ENCODE assay signal across 8 cellular contexts in genomic region chr7:5694221-5694754, GRCh38.
DNase-seq lines count a peak whose midpoint lies in the region; ATAC-seq and TF ChIP-seq lines count a peak whose summit lies in the region.

No MANE protein-coding gene starts in this region.

- H3K4me3 ChIP-seq in GM23248 = peak overlapping the region; percentile 63
- peak overlapping the region; percentile 52 for H3K4me3 ChIP-seq in left ventricle myocardium inferior

- H3F3A ChIP-seq in GM23248 (ENCODE audit: insufficient read depth) = peaks cover 65% of the 10 kb centered on the region

- peak overlapping the region; percentile 93 for H3K4me2 ChIP-seq in GM23248 (ENCODE audit: unreplicated experiment)

- H3K27ac ChIP-seq in GM23248 (peak overlapping the region; percentile 99), left ventricle myocardium inferior (replicated peaks) (peak overlapping the region; percentile 92)

- H3K4me1 ChIP-seq in GM23248 (ENCODE audit: insufficient read depth) (peaks cover 70% of the 10 kb centered on the region), left ventricle myocardium inferior (peaks cover 99% of the 10 kb centered on the region)

- no peaks in the 10 kb centered on the region for H3K9me2 ChIP-seq in GM23248 (ENCODE audit: insufficient read depth)

- DNase-seq in GM23248 (peak; percentile 94), left ventricle myocardium inferior (no peak), NOMO-1 (lab: John Stamatoyannopoulos, UW; ENCODE audit: unreplicated experiment in 2 of 2) (no peak), DMS79 (lab: John Stamatoyannopoulos, UW) (no peak), NCI-H1694 (lab: John Stamatoyannopoulos, UW) (no peak)
- no peak for DNase-seq in stimulated activated naive CD8-positive, alpha-beta T cell treated with anti-CD3 and anti-CD28 coated beads, Interleukin-15, amount 100 ng/mL, for 72 hours

- no peak for TF ChIP-seq CTCF in left ventricle myocardium inferior (IDR thresholded peaks at IDR 0.05; ENCODE audit: borderline replicate concordance)

- H3K79me2 ChIP-seq in GM23248 (ENCODE audit: insufficient read depth) = peaks cover 49% of the 10 kb centered on the region

- H3K36me3 ChIP-seq in GM23248 (ENCODE audit: low read depth) (no peaks in the 10 kb centered on the region), left ventricle myocardium inferior (no peaks in the 10 kb centered on the region)

- H3K4me1 Mint-ChIP-seq in activated naive CD8-positive, alpha-beta T cell (ENCODE audit: low read depth) = peaks cover 98% of the 10 kb centered on the region
- H3K4me1 Mint-ChIP-seq in stimulated activated naive CD8-positive, alpha-beta T cell treated with anti-CD3 and anti-CD28 coated beads, Interleukin-15, amount 100 ng/mL, for 72 hours = peaks cover 100% of the 10 kb centered on the region

- H3K36me3 Mint-ChIP-seq in activated naive CD8-positive, alpha-beta T cell = peaks cover 13% of the 10 kb centered on the region

- H3K27me3 Mint-ChIP-seq in activated naive CD8-positive, alpha-beta T cell = no peaks in the 10 kb centered on the region
- H3K27me3 Mint-ChIP-seq in stimulated activated naive CD8-positive, alpha-beta T cell treated with anti-CD3 and anti-CD28 coated beads, Interleukin-15, amount 100 ng/mL, for 72 hours = no peaks in the 10 kb centered on the region

- no peak overlapping the region for H2AFZ ChIP-seq in GM23248

- intact Hi-C loops in left ventricle myocardium inferior (cut with micrococcal nuclease) = no loop called here

- WGBS in GM23248 (ENCODE audit: low coverage in 1 of 2, low lambda C conversion rate in 2 of 2, missing lambda C conversion rate in 2 of 2), 2 experiments = 29% methylated on average over 5 of the region's 5 CpGs

- no peaks in the 10 kb centered on the region for H3K27me3 ChIP-seq in GM23248 (replicated peaks; ENCODE audit: insufficient read depth)
- no peaks in the 10 kb centered on the region for H3K27me3 ChIP-seq in left ventricle myocardium inferior (ENCODE audit: low read depth)

- H3K9me3 ChIP-seq in GM23248 (ENCODE audit: low read depth) (no peaks in the 10 kb centered on the region), left ventricle myocardium inferior (replicated peaks) (no peaks in the 10 kb centered on the region)

- peak overlapping the region; percentile 90 for H3K4me3 Mint-ChIP-seq in activated naive CD8-positive, alpha-beta T cell
- H3K4me3 Mint-ChIP-seq in stimulated activated naive CD8-positive, alpha-beta T cell treated with anti-CD3 and anti-CD28 coated beads, Interleukin-15, amount 100 ng/mL, for 72 hours = peak overlapping the region; percentile 84 to 94

- in situ Hi-C loops in GM23248 (cut with MboI) = loop anchor here (25.0 kb wide), 1 partner anchor 457 kb away; no protein-coding TSS in a partner anchor

- peak overlapping the region; percentile 98 for H3K27ac Mint-ChIP-seq in activated naive CD8-positive, alpha-beta T cell
- H3K27ac Mint-ChIP-seq in stimulated activated naive CD8-positive, alpha-beta T cell treated with anti-CD3 and anti-CD28 coated beads, Interleukin-15, amount 100 ng/mL, for 72 hours = peak overlapping the region; percentile 96 to 97

- no peak for ATAC-seq in stimulated activated naive CD8-positive, alpha-beta T cell treated with anti-CD3 and anti-CD28 coated beads, Interleukin-15, amount 100 ng/mL, for 72 hours
- ATAC-seq in HG02571 (IDR thresholded peaks at IDR 0.05; ENCODE audit: unreplicated experiment) = no peak

- H3K9ac ChIP-seq in GM23248 = peak overlapping the region; percentile 87

- H4K20me1 ChIP-seq in GM23248 (ENCODE audit: insufficient read depth) = no peaks in the 10 kb centered on the region

- H3K9me3 Mint-ChIP-seq in activated naive CD8-positive, alpha-beta T cell (ENCODE audit: low read depth) = no peaks in the 10 kb centered on the region
- no peaks in the 10 kb centered on the region for H3K9me3 Mint-ChIP-seq in stimulated activated naive CD8-positive, alpha-beta T cell treated with anti-CD3 and anti-CD28 coated beads, Interleukin-15, amount 100 ng/mL, for 72 hours
